In genomic region chr3:112990672-112991602, GRCh38 we compare ENCODE assay signal across 1 cellular context.
TF ChIP-seq lines count a peak whose summit lies in the region.

Gene GTPBP8 (plus strand): TSS chr3:112990984. CDS start chr3:112991000, 16 bp downstream.

TF ChIP-seq in WTC11, 78 proteins besides CTCF, POLR2A, EP300 and RAD21 (continued from another document and continues in another):
- TF ChIP-seq AFF4 (CRISPR knock-in tag; IDR thresholded peaks at IDR 0.05; ENCODE audit: borderline replicate concordance) (peak; percentile 65; the same call in 1 of the 2 replicates), CREB1 (CRISPR knock-in tag; IDR thresholded peaks at IDR 0.05) (peak; percentile 77), TCF7 (CRISPR knock-in tag; IDR thresholded peaks at IDR 0.05; ENCODE audit: low read depth) (no peak), CDX4 (CRISPR knock-in tag; IDR thresholded peaks at IDR 0.05; ENCODE audit: borderline replicate concordance) (no peak), IRF2 (CRISPR knock-in tag; IDR thresholded peaks at IDR 0.05; ENCODE audit: borderline replicate concordance, low read depth) (no peak), NFYB (CRISPR knock-in tag; conservative IDR thresholded peaks at IDR 0.05; ENCODE audit: low read depth) (no peak), SP1 (CRISPR knock-in tag; conservative IDR thresholded peaks at IDR 0.05) (peak; percentile 88), RELA (CRISPR knock-in tag; IDR thresholded peaks at IDR 0.05; ENCODE audit: borderline replicate concordance) (no peak), NR3C1 (CRISPR knock-in tag; conservative IDR thresholded peaks at IDR 0.05; ENCODE audit: low read depth) (0 out of 2 replicates have a peak, but pooled peaks have one; percentile 66), GABPB1 (CRISPR knock-in tag; IDR thresholded peaks at IDR 0.05) (peak; percentile 37; the same call in 1 of the 2 replicates), ZNF263 (CRISPR knock-in tag; IDR thresholded peaks at IDR 0.05; ENCODE audit: low read depth) (no peak), KAT7 (CRISPR knock-in tag; IDR thresholded peaks at IDR 0.05; ENCODE audit: borderline replicate concordance) (0 out of 2 replicates have a peak, but pooled peaks have one; percentile 29), ZNF138 (CRISPR knock-in tag; conservative IDR thresholded peaks at IDR 0.05) (no peak), ZNF317 (CRISPR knock-in tag; IDR thresholded peaks at IDR 0.05; ENCODE audit: borderline replicate concordance, low read depth) (no peak), NR2C2 (CRISPR knock-in tag; IDR thresholded peaks at IDR 0.05) (peak; percentile 27; the same call in 1 of the 2 replicates), TEAD1 (CRISPR knock-in tag; IDR thresholded peaks at IDR 0.05) (no peak; the same call in 1 of the 2 replicates), ATF2 (CRISPR knock-in tag; IDR thresholded peaks at IDR 0.05; ENCODE audit: borderline replicate concordance, low read depth) (no peak), ZNF281 (CRISPR knock-in tag; IDR thresholded peaks at IDR 0.05) (no peak), FOXJ3 (CRISPR knock-in tag; IDR thresholded peaks at IDR 0.05; ENCODE audit: borderline replicate concordance) (no peak), CREM (CRISPR knock-in tag; IDR thresholded peaks at IDR 0.05) (peak; percentile 56; the same call in 1 of the 2 replicates), ATF1 (CRISPR knock-in tag; IDR thresholded peaks at IDR 0.05) (no peak), ZNF425 (CRISPR knock-in tag; conservative IDR thresholded peaks at IDR 0.05) (no peak), ETV6 (CRISPR knock-in tag; IDR thresholded peaks at IDR 0.05) (peak; percentile 19; the same call in 1 of the 2 replicates), CBFB (CRISPR knock-in tag; IDR thresholded peaks at IDR 0.05; ENCODE audit: low read depth) (0 out of 2 replicates have a peak, but pooled peaks have one; percentile 59)
- TF ChIP-seq, protein P1, sequence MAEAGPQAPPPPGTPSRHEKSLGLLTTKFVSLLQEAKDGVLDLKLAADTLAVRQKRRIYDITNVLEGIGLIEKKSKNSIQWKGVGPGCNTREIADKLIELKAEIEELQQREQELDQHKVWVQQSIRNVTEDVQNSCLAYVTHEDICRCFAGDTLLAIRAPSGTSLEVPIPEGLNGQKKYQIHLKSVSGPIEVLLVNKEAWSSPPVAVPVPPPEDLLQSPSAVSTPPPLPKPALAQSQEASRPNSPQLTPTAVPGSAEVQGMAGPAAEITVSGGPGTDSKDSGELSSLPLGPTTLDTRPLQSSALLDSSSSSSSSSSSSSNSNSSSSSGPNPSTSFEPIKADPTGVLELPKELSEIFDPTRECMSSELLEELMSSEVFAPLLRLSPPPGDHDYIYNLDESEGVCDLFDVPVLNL (CRISPR knock-in tag; IDR thresholded peaks at IDR 0.05; ENCODE audit: borderline replicate concordance, low read depth) = no peak
- TF ChIP-seq, protein P2, sequence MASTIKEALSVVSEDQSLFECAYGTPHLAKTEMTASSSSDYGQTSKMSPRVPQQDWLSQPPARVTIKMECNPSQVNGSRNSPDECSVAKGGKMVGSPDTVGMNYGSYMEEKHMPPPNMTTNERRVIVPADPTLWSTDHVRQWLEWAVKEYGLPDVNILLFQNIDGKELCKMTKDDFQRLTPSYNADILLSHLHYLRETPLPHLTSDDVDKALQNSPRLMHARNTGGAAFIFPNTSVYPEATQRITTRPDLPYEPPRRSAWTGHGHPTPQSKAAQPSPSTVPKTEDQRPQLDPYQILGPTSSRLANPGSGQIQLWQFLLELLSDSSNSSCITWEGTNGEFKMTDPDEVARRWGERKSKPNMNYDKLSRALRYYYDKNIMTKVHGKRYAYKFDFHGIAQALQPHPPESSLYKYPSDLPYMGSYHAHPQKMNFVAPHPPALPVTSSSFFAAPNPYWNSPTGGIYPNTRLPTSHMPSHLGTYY (CRISPR knock-in tag; IDR thresholded peaks at IDR 0.05) = no peak
- TF ChIP-seq, protein P3, sequence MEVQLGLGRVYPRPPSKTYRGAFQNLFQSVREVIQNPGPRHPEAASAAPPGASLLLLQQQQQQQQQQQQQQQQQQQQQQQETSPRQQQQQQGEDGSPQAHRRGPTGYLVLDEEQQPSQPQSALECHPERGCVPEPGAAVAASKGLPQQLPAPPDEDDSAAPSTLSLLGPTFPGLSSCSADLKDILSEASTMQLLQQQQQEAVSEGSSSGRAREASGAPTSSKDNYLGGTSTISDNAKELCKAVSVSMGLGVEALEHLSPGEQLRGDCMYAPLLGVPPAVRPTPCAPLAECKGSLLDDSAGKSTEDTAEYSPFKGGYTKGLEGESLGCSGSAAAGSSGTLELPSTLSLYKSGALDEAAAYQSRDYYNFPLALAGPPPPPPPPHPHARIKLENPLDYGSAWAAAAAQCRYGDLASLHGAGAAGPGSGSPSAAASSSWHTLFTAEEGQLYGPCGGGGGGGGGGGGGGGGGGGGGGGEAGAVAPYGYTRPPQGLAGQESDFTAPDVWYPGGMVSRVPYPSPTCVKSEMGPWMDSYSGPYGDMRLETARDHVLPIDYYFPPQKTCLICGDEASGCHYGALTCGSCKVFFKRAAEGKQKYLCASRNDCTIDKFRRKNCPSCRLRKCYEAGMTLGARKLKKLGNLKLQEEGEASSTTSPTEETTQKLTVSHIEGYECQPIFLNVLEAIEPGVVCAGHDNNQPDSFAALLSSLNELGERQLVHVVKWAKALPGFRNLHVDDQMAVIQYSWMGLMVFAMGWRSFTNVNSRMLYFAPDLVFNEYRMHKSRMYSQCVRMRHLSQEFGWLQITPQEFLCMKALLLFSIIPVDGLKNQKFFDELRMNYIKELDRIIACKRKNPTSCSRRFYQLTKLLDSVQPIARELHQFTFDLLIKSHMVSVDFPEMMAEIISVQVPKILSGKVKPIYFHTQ (CRISPR knock-in tag; IDR thresholded peaks at IDR 0.05) = no peak
- TF ChIP-seq, protein P4, sequence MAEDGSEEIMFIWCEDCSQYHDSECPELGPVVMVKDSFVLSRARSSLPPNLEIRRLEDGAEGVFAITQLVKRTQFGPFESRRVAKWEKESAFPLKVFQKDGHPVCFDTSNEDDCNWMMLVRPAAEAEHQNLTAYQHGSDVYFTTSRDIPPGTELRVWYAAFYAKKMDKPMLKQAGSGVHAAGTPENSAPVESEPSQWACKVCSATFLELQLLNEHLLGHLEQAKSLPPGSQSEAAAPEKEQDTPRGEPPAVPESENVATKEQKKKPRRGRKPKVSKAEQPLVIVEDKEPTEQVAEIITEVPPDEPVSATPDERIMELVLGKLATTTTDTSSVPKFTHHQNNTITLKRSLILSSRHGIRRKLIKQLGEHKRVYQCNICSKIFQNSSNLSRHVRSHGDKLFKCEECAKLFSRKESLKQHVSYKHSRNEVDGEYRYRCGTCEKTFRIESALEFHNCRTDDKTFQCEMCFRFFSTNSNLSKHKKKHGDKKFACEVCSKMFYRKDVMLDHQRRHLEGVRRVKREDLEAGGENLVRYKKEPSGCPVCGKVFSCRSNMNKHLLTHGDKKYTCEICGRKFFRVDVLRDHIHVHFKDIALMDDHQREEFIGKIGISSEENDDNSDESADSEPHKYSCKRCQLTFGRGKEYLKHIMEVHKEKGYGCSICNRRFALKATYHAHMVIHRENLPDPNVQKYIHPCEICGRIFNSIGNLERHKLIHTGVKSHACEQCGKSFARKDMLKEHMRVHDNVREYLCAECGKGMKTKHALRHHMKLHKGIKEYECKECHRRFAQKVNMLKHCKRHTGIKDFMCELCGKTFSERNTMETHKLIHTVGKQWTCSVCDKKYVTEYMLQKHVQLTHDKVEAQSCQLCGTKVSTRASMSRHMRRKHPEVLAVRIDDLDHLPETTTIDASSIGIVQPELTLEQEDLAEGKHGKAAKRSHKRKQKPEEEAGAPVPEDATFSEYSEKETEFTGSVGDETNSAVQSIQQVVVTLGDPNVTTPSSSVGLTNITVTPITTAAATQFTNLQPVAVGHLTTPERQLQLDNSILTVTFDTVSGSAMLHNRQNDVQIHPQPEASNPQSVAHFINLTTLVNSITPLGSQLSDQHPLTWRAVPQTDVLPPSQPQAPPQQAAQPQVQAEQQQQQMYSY (CRISPR knock-in tag; IDR thresholded peaks at IDR 0.05) = no peak
- TF ChIP-seq, protein P5, sequence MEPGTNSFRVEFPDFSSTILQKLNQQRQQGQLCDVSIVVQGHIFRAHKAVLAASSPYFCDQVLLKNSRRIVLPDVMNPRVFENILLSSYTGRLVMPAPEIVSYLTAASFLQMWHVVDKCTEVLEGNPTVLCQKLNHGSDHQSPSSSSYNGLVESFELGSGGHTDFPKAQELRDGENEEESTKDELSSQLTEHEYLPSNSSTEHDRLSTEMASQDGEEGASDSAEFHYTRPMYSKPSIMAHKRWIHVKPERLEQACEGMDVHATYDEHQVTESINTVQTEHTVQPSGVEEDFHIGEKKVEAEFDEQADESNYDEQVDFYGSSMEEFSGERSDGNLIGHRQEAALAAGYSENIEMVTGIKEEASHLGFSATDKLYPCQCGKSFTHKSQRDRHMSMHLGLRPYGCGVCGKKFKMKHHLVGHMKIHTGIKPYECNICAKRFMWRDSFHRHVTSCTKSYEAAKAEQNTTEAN (CRISPR knock-in tag; IDR thresholded peaks at IDR 0.05) = 0 out of 2 replicates have a peak, but pooled peaks have one; percentile 29
- TF ChIP-seq, protein P6, sequence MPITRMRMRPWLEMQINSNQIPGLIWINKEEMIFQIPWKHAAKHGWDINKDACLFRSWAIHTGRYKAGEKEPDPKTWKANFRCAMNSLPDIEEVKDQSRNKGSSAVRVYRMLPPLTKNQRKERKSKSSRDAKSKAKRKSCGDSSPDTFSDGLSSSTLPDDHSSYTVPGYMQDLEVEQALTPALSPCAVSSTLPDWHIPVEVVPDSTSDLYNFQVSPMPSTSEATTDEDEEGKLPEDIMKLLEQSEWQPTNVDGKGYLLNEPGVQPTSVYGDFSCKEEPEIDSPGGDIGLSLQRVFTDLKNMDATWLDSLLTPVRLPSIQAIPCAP (CRISPR knock-in tag; IDR thresholded peaks at IDR 0.05) = no peak
